In genomic region chr11:60389279-60389910, GRCh38 we compare ENCODE assay signal across 11 cellular contexts. TPM values are rescaled to one million over a fixed set of nuclear protein-coding genes. Genes with fewer than 3 reads are reported as not detected.
A peak's percentile ranks its signal among the peaks of the same experiment; 100 is the strongest.
DNase-seq lines count a peak whose midpoint lies in the region; ATAC-seq and TF ChIP-seq lines count a peak whose summit lies in the region.
"Had no signal": no experiment of that assay in that cellular context is flagged by ENCODE, and none has a peak within 500 bp of the region (broad histone marks: within the 10 kb centered on the region; RNA-seq: fewer than 3 reads in every experiment).

No MANE protein-coding gene starts in this region.

- no peak overlapping the region for H3K4me2 ChIP-seq in neuronal stem cell (ENCODE audit: insufficient read depth, low read length, poor library complexity, severe bottlenecking)

- H3K9me3 ChIP-seq in mucosa of descending colon (no peaks in the 10 kb centered on the region), neuronal stem cell (replicated peaks in 1 of 2; ENCODE audit: control insufficient read depth in 2 of 2, insufficient read depth in 1 of 2, low read depth in 1 of 2, low read length in 2 of 2) (no peaks in the 10 kb centered on the region)
- H3K9me3 ChIP-seq: pancreas, suprapubic skin had no signal

- intact Hi-C loops in mucosa of descending colon (cut with DNase I, micrococcal nuclease) = no loop called here
- intact Hi-C loops in activated naive CD4-positive, alpha-beta T cell treated with anti-CD3 and anti-CD28 coated beads for 36 hours (cut with micrococcal nuclease) = no loop called here
- intact Hi-C loops in natural killer cell (cut with micrococcal nuclease) = no loop called here

- H3K36me3 ChIP-seq in mucosa of descending colon (ENCODE audit: low read depth) = no peaks in the 10 kb centered on the region
- H3K36me3 ChIP-seq in neuronal stem cell (replicated peaks in 1 of 2; ENCODE audit: control insufficient read depth in 2 of 2, insufficient read depth in 2 of 2, low read length in 2 of 2) = no peaks in the 10 kb centered on the region
- H3K36me3 ChIP-seq: pancreas, suprapubic skin had no signal

- H2BK12ac ChIP-seq in neuronal stem cell (ENCODE audit: low read length) = no peak overlapping the region

- no peak overlapping the region for H4K91ac ChIP-seq in neuronal stem cell (ENCODE audit: low read depth, low read length, poor library complexity)

- H3K4me1 ChIP-seq in mucosa of descending colon (ENCODE audit: low read depth) = no peaks in the 10 kb centered on the region
- H3K4me1 ChIP-seq in neuronal stem cell (ENCODE audit: control insufficient read depth in 2 of 2, insufficient read depth in 1 of 2, low read depth in 1 of 2, low read length in 2 of 2) = no peaks in the 10 kb centered on the region
- H3K4me1 ChIP-seq: pancreas, suprapubic skin had no signal

- H3K9me3 Mint-ChIP-seq in activated naive CD4-positive, alpha-beta T cell treated with anti-CD3 and anti-CD28 coated beads for 36 hours = no peaks in the 10 kb centered on the region
- no peaks in the 10 kb centered on the region for H3K9me3 Mint-ChIP-seq in natural killer cell

- H3K23ac ChIP-seq in neuronal stem cell (ENCODE audit: low read depth, low read length, poor library complexity) = no peak overlapping the region

- H3K4me1 Mint-ChIP-seq in activated naive CD4-positive, alpha-beta T cell treated with anti-CD3 and anti-CD28 coated beads for 36 hours (ENCODE audit: low read depth) = no peaks in the 10 kb centered on the region
- no peaks in the 10 kb centered on the region for H3K4me1 Mint-ChIP-seq in natural killer cell

- H3K4ac ChIP-seq in neuronal stem cell (ENCODE audit: low read length) = no peak overlapping the region

- no peak overlapping the region for H3K18ac ChIP-seq in neuronal stem cell (ENCODE audit: low read length)

- no peak overlapping the region for H2AK5ac ChIP-seq in neuronal stem cell (ENCODE audit: low read depth, low read length)

- H3K27me3 Mint-ChIP-seq in activated naive CD4-positive, alpha-beta T cell treated with anti-CD3 and anti-CD28 coated beads for 36 hours (ENCODE audit: low read depth) = peaks cover 10% of the 10 kb centered on the region
- peaks cover 0 to 4% of the 10 kb centered on the region in 2 donors for H3K27me3 Mint-ChIP-seq in natural killer cell (ENCODE audit: low read depth in 2 of 2)

- WGBS in neuronal stem cell (ENCODE audit: extremely low coverage in 2 of 2, insufficient read length in 2 of 2, insufficient replicate concordance in 1 of 2), 2 donors = no CpG with 5 or more reads among the region's 5 CpGs

- H3K4me3 ChIP-seq in mucosa of descending colon (no peak overlapping the region), neuronal stem cell (ENCODE audit: low read length in 2 of 2) (no peak overlapping the region)
- H3K4me3 ChIP-seq: pancreas, suprapubic skin had no signal

- no peak overlapping the region for H3K9ac ChIP-seq in neuronal stem cell (ENCODE audit: low read depth, low read length, poor library complexity)

- no peaks in the 10 kb centered on the region for H3K79me1 ChIP-seq in neuronal stem cell (ENCODE audit: low read depth, low read length)

- no peak overlapping the region for H3K27ac Mint-ChIP-seq in activated naive CD4-positive, alpha-beta T cell treated with anti-CD3 and anti-CD28 coated beads for 36 hours
- no peak overlapping the region for H3K27ac Mint-ChIP-seq in natural killer cell

- H3K27ac ChIP-seq in neuronal stem cell (replicated peaks; ENCODE audit: low read length) = no peak overlapping the region
- H3K27ac ChIP-seq: suprapubic skin had no signal

- TF ChIP-seq CTCF in mucosa of descending colon (IDR thresholded peaks at IDR 0.05) (no peak), natural killer cell (IDR thresholded peaks at IDR 0.05) (no peak)

- H4K8ac ChIP-seq in neuronal stem cell (ENCODE audit: low read depth, low read length) = no peak overlapping the region

- no peak overlapping the region for H2BK120ac ChIP-seq in neuronal stem cell (ENCODE audit: low read depth, low read length)

- H2BK15ac ChIP-seq in neuronal stem cell (ENCODE audit: low read length) = no peak overlapping the region

- DNase-seq in Kasumi-1 (lab: John Stamatoyannopoulos, UW) (peak; percentile 87 to 91), mucosa of descending colon (no peak), natural killer cell (no peak), DMS53 treated with DMSO at 0.1 percent for 48 hours (lab: John Stamatoyannopoulos, UW; ENCODE audit: unreplicated experiment) (no peak), neuronal stem cell (ENCODE audit: low spot score) (no peak)
- DNase-seq in activated naive CD4-positive, alpha-beta T cell treated with anti-CD3 and anti-CD28 coated beads for 36 hours = no peak
- DNase-seq: NK-92 treated with Interleukin-12 subunit alpha and Interleukin-12 subunit beta, amount 100 ng/mL, for 24 hours; pancreas had no signal

- no peaks in the 10 kb centered on the region for H3K27me3 ChIP-seq in neuronal stem cell (ENCODE audit: control insufficient read depth in 3 of 3, insufficient read depth in 3 of 3, low read depth in 1 of 3, low read length in 3 of 3)
- H3K27me3 ChIP-seq: pancreas, suprapubic skin had no signal

- H2BK5ac ChIP-seq in neuronal stem cell (ENCODE audit: low read length) = no peak overlapping the region

- CTCF ChIA-PET in activated naive CD4-positive, alpha-beta T cell treated with anti-CD3 and anti-CD28 coated beads for 36 hours (lab: Charles Lee) = no interaction called here

- H2AFZ ChIP-seq in neuronal stem cell (ENCODE audit: low read length) = no peak overlapping the region

- H3K36me3 Mint-ChIP-seq in activated naive CD4-positive, alpha-beta T cell treated with anti-CD3 and anti-CD28 coated beads for 36 hours (ENCODE audit: low read depth) = no peaks in the 10 kb centered on the region
- no peaks in the 10 kb centered on the region for H3K36me3 Mint-ChIP-seq in natural killer cell

- H3K14ac ChIP-seq in neuronal stem cell (ENCODE audit: low read length) = no peak overlapping the region

- peak; percentile 87 for ATAC-seq in GM18907 (IDR thresholded peaks at IDR 0.05; ENCODE audit: unreplicated experiment)
- peak; percentile 74 for ATAC-seq in HG02678 (IDR thresholded peaks at IDR 0.05; ENCODE audit: unreplicated experiment)
- peak; percentile 67 for ATAC-seq in mucosa of descending colon
- ATAC-seq in natural killer cell = no peak

- no peak overlapping the region for H3K4me3 Mint-ChIP-seq in activated naive CD4-positive, alpha-beta T cell treated with anti-CD3 and anti-CD28 coated beads for 36 hours
- no peak overlapping the region for H3K4me3 Mint-ChIP-seq in natural killer cell

RNA-seq across cellular contexts. Expression of gene MS4A14, which starts 6.9 kb away (rescaled TPM):
- 1 to 10 TPM in 1 of 3 donors, under 1 TPM in 2; 0.41 to 1.1 (median 0.98) TPM for total RNA-seq in mucosa of descending colon
- total RNA-seq in activated naive CD4-positive, alpha-beta T cell treated with anti-CD3 and anti-CD28 coated beads for 36 hours = not detected
- under 1 TPM; 0.34 to 0.80 (median 0.78) TPM for total RNA-seq in natural killer cell
- not detected for polyA plus RNA-seq in neuronal stem cell (2013, experiment 1 of 2)
- polyA plus RNA-seq in neuronal stem cell (2013, experiment 2 of 2) = not detected

RNA-seq across cellular contexts. Expression of gene MS4A7, which starts 11.1 kb away (rescaled TPM):
- total RNA-seq in mucosa of descending colon (10 to 100 TPM in 2 of 3 donors, 1 to 10 TPM in 1; 9.3 to 28.6 (median 28.1) TPM), natural killer cell (10 to 100 TPM in 1 of 3 donors, 1 to 10 TPM in 2; 4.8 to 44.3 (median 8.0) TPM)
- not detected for total RNA-seq in activated naive CD4-positive, alpha-beta T cell treated with anti-CD3 and anti-CD28 coated beads for 36 hours
- polyA plus RNA-seq in neuronal stem cell (2013, experiment 1 of 2) = not detected
- not detected for polyA plus RNA-seq in neuronal stem cell (2013, experiment 2 of 2)

RNA-seq across cellular contexts. Expression of gene MS4A5, which starts 40.0 kb away (rescaled TPM):
- total RNA-seq in mucosa of descending colon = not detected
- not detected for total RNA-seq in activated naive CD4-positive, alpha-beta T cell treated with anti-CD3 and anti-CD28 coated beads for 36 hours
- total RNA-seq in natural killer cell = not detected
- not detected for polyA plus RNA-seq in neuronal stem cell (2013, experiment 1 of 2)
- not detected for polyA plus RNA-seq in neuronal stem cell (2013, experiment 2 of 2)
- total RNA-seq: pancreas, suprapubic skin had no signal
- polyA plus RNA-seq: pancreas had no signal

Comparison
In these comparisons a context has a peak if more than half of its experiments do, and no peak if none do; other contexts are left out.
1. ATAC-seq: peak in GM18907 (single experiment), HG02678 (single experiment) and mucosa of descending colon (single experiment); none in natural killer cell (0 of 3).
2. DNase-seq: peak in Kasumi-1 (2 of 2); none in mucosa of descending colon (0 of 3), activated naive CD4-positive, alpha-beta T cell treated with anti-CD3 and anti-CD28 coated beads for 36 hours (single experiment), natural killer cell (single experiment), DMS53 treated with DMSO at 0.1 percent for 48 hours (single experiment) and neuronal stem cell (single experiment).
3. RNA of gene MS4A7, which starts 11.1 kb away (total RNA-seq): 9.3 to 28.6 TPM in mucosa of descending colon and 4.8 to 44.3 TPM in natural killer cell; not detected in activated naive CD4-positive, alpha-beta T cell treated with anti-CD3 and anti-CD28 coated beads for 36 hours; every median in the first group is over 4 times any median in the second.